10 cellular contexts compared by ENCODE assay signal in genomic region chr19:47726467-47726866, GRCh38. TPM values are rescaled to one million over a fixed set of nuclear protein-coding genes. Genes with fewer than 3 reads are reported as not detected.
A peak's percentile ranks its signal among the peaks of the same experiment; 100 is the strongest.
DNase-seq lines count a peak whose midpoint lies in the region; ATAC-seq and TF ChIP-seq lines count a peak whose summit lies in the region.
"Had no signal": no experiment of that assay in that cellular context is flagged by ENCODE, and none has a peak within 500 bp of the region (broad histone marks: within the 10 kb centered on the region; RNA-seq: fewer than 3 reads in every experiment).

No MANE protein-coding gene starts in this region.

- no peaks in the 10 kb centered on the region for H3K9me3 ChIP-seq in IMR-90 (ENCODE audit: control insufficient read depth, insufficient read depth, low read length)
- no peaks in the 10 kb centered on the region for H3K9me3 ChIP-seq in upper lobe of right lung

- peaks cover 32% of the 10 kb centered on the region for H3K4me1 ChIP-seq in IMR-90 (ENCODE audit: control insufficient read depth, insufficient read depth, low read length)
- peaks cover 69% of the 10 kb centered on the region for H3K4me1 ChIP-seq in upper lobe of right lung

- H2BK20ac ChIP-seq in IMR-90 (ENCODE audit: low read depth, low read length) = 0 out of 2 replicates have a peak overlapping the region, but pooled peaks have one; percentile 14

- H3K36me3 Mint-ChIP-seq in activated T-helper 1 cell treated with anti-CD3 and anti-CD28 coated beads, Interleukin-12 subunit alpha, Interleukin-12 subunit beta, Interleukin-2, Interleukin-4 antibody, amounts not matched to agents 30 ng/mL and 10 ng/mL and 1 ng/mL, durations not matched to agents 14 hours and 24 hours and 36 hours (ENCODE audit: low read depth) = no peaks in the 10 kb centered on the region

- 61% methylated on average over 2 of the region's 4 CpGs; no CpG with 5 or more reads in 1 of the 2 experiments for WGBS in IMR-90 (ENCODE audit: extremely low coverage in 2 of 2, insufficient read length in 1 of 2), 2 experiments

- peak overlapping the region; percentile 44 for H3K27ac Mint-ChIP-seq in activated T-helper 1 cell treated with anti-CD3 and anti-CD28 coated beads, Interleukin-12 subunit alpha, Interleukin-12 subunit beta, Interleukin-2, Interleukin-4 antibody, amounts not matched to agents 30 ng/mL and 10 ng/mL and 1 ng/mL, durations not matched to agents 14 hours and 24 hours and 36 hours

- H2AFZ ChIP-seq in IMR-90 (replicated peaks; ENCODE audit: low read length, poor library complexity) = no peak overlapping the region

- peaks cover 34% of the 10 kb centered on the region for H3K9me1 ChIP-seq in IMR-90 (ENCODE audit: insufficient read depth, low read length)

- H2AK5ac ChIP-seq in IMR-90 (ENCODE audit: low read depth, low read length) = peak overlapping the region; percentile 80; the same call in 1 of the 2 replicates

- 0 out of 2 replicates have a peak overlapping the region, but pooled peaks have one; percentile 22 for H4K5ac ChIP-seq in IMR-90 (ENCODE audit: low read depth, low read length)

- no peak overlapping the region for H3K4me3 ChIP-seq in IMR-90 (ENCODE audit: insufficient read depth, low read depth, low read length)
- no peak overlapping the region for H3K4me3 ChIP-seq in upper lobe of right lung

- H2AK9ac ChIP-seq in IMR-90 (replicated peaks; ENCODE audit: low read depth, low read length, poor library complexity) = no peak overlapping the region

- peak overlapping the region; percentile 63; the same call in 1 of the 2 replicates for H4K91ac ChIP-seq in IMR-90 (ENCODE audit: insufficient read depth, low read depth, low read length)

- H3K36me3 ChIP-seq in IMR-90 (ENCODE audit: control insufficient read depth, insufficient read depth, low read length) = peaks cover 70% of the 10 kb centered on the region
- peaks cover 27% of the 10 kb centered on the region for H3K36me3 ChIP-seq in upper lobe of right lung

- H3K27me3 ChIP-seq in IMR-90 (ENCODE audit: control insufficient read depth, insufficient read depth, low read length) (no peaks in the 10 kb centered on the region), upper lobe of right lung (no peaks in the 10 kb centered on the region)

- DNase-seq in IMR-90 (peak; percentile 76), glomerular visceral epithelial cell (ENCODE audit: extremely low spot score) (peak; percentile 64), upper lobe of right lung (no peak), NCI-H748 (lab: John Stamatoyannopoulos, UW; ENCODE audit: unreplicated experiment) (no peak)
- DNase-seq in activated T-helper 1 cell treated with anti-CD3 and anti-CD28 coated beads, Interleukin-12 subunit alpha, Interleukin-12 subunit beta, Interleukin-2, Interleukin-4 antibody, amounts not matched to agents 30 ng/mL and 10 ng/mL and 1 ng/mL, durations not matched to agents 14 hours and 24 hours and 36 hours (ENCODE audit: low spot score) = no peak
- DNase-seq: aorta, NCI-H2171 had no signal

- H2BK120ac ChIP-seq in IMR-90 (ENCODE audit: low read depth, low read length) = peak overlapping the region; percentile 53; the same call in 1 of the 2 replicates

- H3K23ac ChIP-seq in IMR-90 (ENCODE audit: low read depth, low read length) = no peak overlapping the region; the same call in 1 of the 2 replicates

- POLR2A ChIA-PET in IMR-90 (lab: Charles Lee; ENCODE audit: unreplicated experiment) = no interaction called here

- H3K27me3 Mint-ChIP-seq in activated T-helper 1 cell treated with anti-CD3 and anti-CD28 coated beads, Interleukin-12 subunit alpha, Interleukin-12 subunit beta, Interleukin-2, Interleukin-4 antibody, amounts not matched to agents 30 ng/mL and 10 ng/mL and 1 ng/mL, durations not matched to agents 14 hours and 24 hours and 36 hours (ENCODE audit: insufficient read depth) = peaks cover 3% of the 10 kb centered on the region

- no TSS peak for BruUV-seq in IMR-90 (replicated peaks; lab: Mats Ljungman, UMichigan)

- 0 out of 2 replicates have a peak overlapping the region, but pooled peaks have one; percentile 16 for H3K56ac ChIP-seq in IMR-90 (ENCODE audit: extremely low read depth, insufficient read depth, low read length)

- ATAC-seq in IMR-90 (ENCODE audit: low read depth) (no peak; the same call in 1 of the 2 replicates), upper lobe of right lung (no peak), GM18909 (IDR thresholded peaks at IDR 0.05; ENCODE audit: poor library complexity, unreplicated experiment) (no peak), HG03565 (IDR thresholded peaks at IDR 0.05; ENCODE audit: unreplicated experiment) (no peak)
- ATAC-seq: SK-N-SH treated with all-trans-retinoic acid at 6 μM for 48 hours had no signal

- no peak overlapping the region for H3K18ac ChIP-seq in IMR-90 (ENCODE audit: low read depth, low read length)

- peaks cover 15% of the 10 kb centered on the region for H3K4me1 Mint-ChIP-seq in activated T-helper 1 cell treated with anti-CD3 and anti-CD28 coated beads, Interleukin-12 subunit alpha, Interleukin-12 subunit beta, Interleukin-2, Interleukin-4 antibody, amounts not matched to agents 30 ng/mL and 10 ng/mL and 1 ng/mL, durations not matched to agents 14 hours and 24 hours and 36 hours (ENCODE audit: low read depth)

- CTCF ChIA-PET in IMR-90 (lab: Yijun Ruan, JAX) = no interaction called here

- peak overlapping the region; percentile 64 to 80; a peak in 2 of 4 replicates for H4K8ac ChIP-seq in IMR-90 (ENCODE audit: low read depth in 2 of 2, low read length in 2 of 2)

- H3K4me3 Mint-ChIP-seq in activated T-helper 1 cell treated with anti-CD3 and anti-CD28 coated beads, Interleukin-12 subunit alpha, Interleukin-12 subunit beta, Interleukin-2, Interleukin-4 antibody, amounts not matched to agents 30 ng/mL and 10 ng/mL and 1 ng/mL, durations not matched to agents 14 hours and 24 hours and 36 hours = no peak overlapping the region

- TF ChIP-seq CTCF in IMR-90 (conservative IDR thresholded peaks at IDR 0.05; ENCODE audit: low read depth, low read length) (no peak), upper lobe of right lung (IDR thresholded peaks at IDR 0.05) (no peak)

- in situ Hi-C loops in IMR-90 (cut with MboI; ENCODE audit: low sequenced_read_pairs) = no loop called here

- no peak overlapping the region for H3K9ac ChIP-seq in IMR-90 (ENCODE audit: low read depth, low read length)

- H2BK5ac ChIP-seq in IMR-90 (ENCODE audit: low read depth, low read length, poor library complexity, severe bottlenecking) = peak overlapping the region; percentile 69

- H3K9me3 Mint-ChIP-seq in activated T-helper 1 cell treated with anti-CD3 and anti-CD28 coated beads, Interleukin-12 subunit alpha, Interleukin-12 subunit beta, Interleukin-2, Interleukin-4 antibody, amounts not matched to agents 30 ng/mL and 10 ng/mL and 1 ng/mL, durations not matched to agents 14 hours and 24 hours and 36 hours = no peaks in the 10 kb centered on the region

- peak overlapping the region; percentile 4; the same call in 1 of the 3 replicates for H2BK15ac ChIP-seq in IMR-90 (ENCODE audit: low read depth, low read length)

- dilution Hi-C loops in IMR-90 (cut with HindIII; ENCODE audit: low sequenced_read_pairs, unreplicated experiment) = no loop called here

- intact Hi-C loops in IMR-90 (cut with micrococcal nuclease) (no loop called here), upper lobe of right lung (cut with DNase I) (no loop called here)
- intact Hi-C loops in activated T-helper 1 cell treated with anti-CD3 and anti-CD28 coated beads, Interleukin-12 subunit alpha, Interleukin-12 subunit beta, Interleukin-2, Interleukin-4 antibody, amounts not matched to agents 30 ng/mL and 10 ng/mL and 1 ng/mL, durations not matched to agents 14 hours and 24 hours and 36 hours (cut with micrococcal nuclease) = no loop called here

- H3K79me1 ChIP-seq in IMR-90 (ENCODE audit: low read depth in 1 of 2, low read length in 2 of 2) = peaks cover 27 to 77% of the 10 kb centered on the region in 2 experiments

- no peak for TF ChIP-seq RAD21 in IMR-90 (IDR thresholded peaks at IDR 0.05; ENCODE audit: low read length)

- H3K4ac ChIP-seq in IMR-90 (ENCODE audit: low read depth, low read length) = peak overlapping the region; percentile 78

- no peak overlapping the region for H3K4me2 ChIP-seq in IMR-90 (ENCODE audit: low read depth, low read length)

- H3K27ac ChIP-seq in IMR-90 (ENCODE audit: insufficient read depth, low read length) (peak overlapping the region; percentile 71; the same call in 1 of the 2 replicates), upper lobe of right lung (peak overlapping the region; percentile 60)

- H3K14ac ChIP-seq in IMR-90 (replicated peaks; ENCODE audit: low read depth, low read length) = peak overlapping the region; percentile 81

- peaks cover 45% of the 10 kb centered on the region for H4K20me1 ChIP-seq in IMR-90 (ENCODE audit: insufficient read depth, low read length)

- TF ChIP-seq POLR2A in IMR-90 (IDR thresholded peaks at IDR 0.05; ENCODE audit: low read depth, low read length) = no peak

RNA-seq across cellular contexts. Expression of gene EHD2, which starts 13.2 kb away (rescaled TPM):
- total RNA-seq in IMR-90 (2012; rRNA removed) = 31.9 and 35.3 TPM in 2 replicates
- 152 and 181 TPM in 2 replicates for polyA plus RNA-seq in IMR-90 (2012; rRNA removed)
- 132 and 206 TPM in 2 replicates for polyA plus RNA-seq in IMR-90 (2012; cell fraction: cytosol; rRNA removed)
- polyA plus RNA-seq in IMR-90 (2012; cell fraction: nucleus; rRNA removed; ENCODE audit: low replicate concordance) = 65.9 and 110 TPM in 2 replicates
- 0.29 and 0.54 TPM in 2 replicates for total RNA-seq in activated T-helper 1 cell treated with anti-CD3 and anti-CD28 coated beads, Interleukin-12 subunit alpha, Interleukin-12 subunit beta, Interleukin-2, Interleukin-4 antibody, amounts not matched to agents 30 ng/mL and 10 ng/mL and 1 ng/mL, durations not matched to agents 14 hours and 24 hours and 36 hours
- 210 TPM for total RNA-seq in upper lobe of right lung

RNA-seq across cellular contexts. Expression of gene NOP53, which starts 18.9 kb away (rescaled TPM):
- total RNA-seq in IMR-90 (2012; rRNA removed) (57.2 and 59.5 TPM in 2 replicates), upper lobe of right lung (260 TPM)
- 83.2 and 85.9 TPM in 2 replicates for polyA plus RNA-seq in IMR-90 (2012; rRNA removed)
- 155 and 156 TPM in 2 replicates for polyA plus RNA-seq in IMR-90 (2012; cell fraction: cytosol; rRNA removed)
- polyA plus RNA-seq in IMR-90 (2012; cell fraction: nucleus; rRNA removed; ENCODE audit: low replicate concordance) = 99.3 and 145 TPM in 2 replicates
- 206 and 211 TPM in 2 replicates for total RNA-seq in activated T-helper 1 cell treated with anti-CD3 and anti-CD28 coated beads, Interleukin-12 subunit alpha, Interleukin-12 subunit beta, Interleukin-2, Interleukin-4 antibody, amounts not matched to agents 30 ng/mL and 10 ng/mL and 1 ng/mL, durations not matched to agents 14 hours and 24 hours and 36 hours

RNA-seq across cellular contexts. Expression of gene SELENOW, which starts 52.0 kb away (rescaled TPM):
- 51.7 and 61.3 TPM in 2 replicates for total RNA-seq in IMR-90 (2012; rRNA removed)
- 217 and 232 TPM in 2 replicates for polyA plus RNA-seq in IMR-90 (2012; rRNA removed)
- 280 and 360 TPM in 2 replicates for polyA plus RNA-seq in IMR-90 (2012; cell fraction: cytosol; rRNA removed)
- polyA plus RNA-seq in IMR-90 (2012; cell fraction: nucleus; rRNA removed; ENCODE audit: low replicate concordance) = 108 and 140 TPM in 2 replicates
- total RNA-seq in activated T-helper 1 cell treated with anti-CD3 and anti-CD28 coated beads, Interleukin-12 subunit alpha, Interleukin-12 subunit beta, Interleukin-2, Interleukin-4 antibody, amounts not matched to agents 30 ng/mL and 10 ng/mL and 1 ng/mL, durations not matched to agents 14 hours and 24 hours and 36 hours = 106 and 107 TPM in 2 replicates
- total RNA-seq in upper lobe of right lung = 262 TPM

Comparison
In these comparisons a context has a peak if more than half of its experiments do, and no peak if none do; other contexts are left out.
1. DNase-seq: peak in IMR-90 (single experiment) and glomerular visceral epithelial cell (single experiment); none in activated T-helper 1 cell treated with anti-CD3 and anti-CD28 coated beads, Interleukin-12 subunit alpha, Interleukin-12 subunit beta, Interleukin-2, Interleukin-4 antibody, amounts not matched to agents 30 ng/mL and 10 ng/mL and 1 ng/mL, durations not matched to agents 14 hours and 24 hours and 36 hours (single experiment), upper lobe of right lung (single experiment) and NCI-H748 (single experiment).
2. RNA of gene EHD2, which starts 13.2 kb away (total RNA-seq): 210 TPM in upper lobe of right lung (single experiment) and 31.9 to 35.3 TPM in IMR-90; 0.29 to 0.54 TPM in activated T-helper 1 cell treated with anti-CD3 and anti-CD28 coated beads, Interleukin-12 subunit alpha, Interleukin-12 subunit beta, Interleukin-2, Interleukin-4 antibody, amounts not matched to agents 30 ng/mL and 10 ng/mL and 1 ng/mL, durations not matched to agents 14 hours and 24 hours and 36 hours; every median in the first group is over 10 times any median in the second.